ENCODE assay signal across 12 cellular contexts in the genomic region with DNA sequence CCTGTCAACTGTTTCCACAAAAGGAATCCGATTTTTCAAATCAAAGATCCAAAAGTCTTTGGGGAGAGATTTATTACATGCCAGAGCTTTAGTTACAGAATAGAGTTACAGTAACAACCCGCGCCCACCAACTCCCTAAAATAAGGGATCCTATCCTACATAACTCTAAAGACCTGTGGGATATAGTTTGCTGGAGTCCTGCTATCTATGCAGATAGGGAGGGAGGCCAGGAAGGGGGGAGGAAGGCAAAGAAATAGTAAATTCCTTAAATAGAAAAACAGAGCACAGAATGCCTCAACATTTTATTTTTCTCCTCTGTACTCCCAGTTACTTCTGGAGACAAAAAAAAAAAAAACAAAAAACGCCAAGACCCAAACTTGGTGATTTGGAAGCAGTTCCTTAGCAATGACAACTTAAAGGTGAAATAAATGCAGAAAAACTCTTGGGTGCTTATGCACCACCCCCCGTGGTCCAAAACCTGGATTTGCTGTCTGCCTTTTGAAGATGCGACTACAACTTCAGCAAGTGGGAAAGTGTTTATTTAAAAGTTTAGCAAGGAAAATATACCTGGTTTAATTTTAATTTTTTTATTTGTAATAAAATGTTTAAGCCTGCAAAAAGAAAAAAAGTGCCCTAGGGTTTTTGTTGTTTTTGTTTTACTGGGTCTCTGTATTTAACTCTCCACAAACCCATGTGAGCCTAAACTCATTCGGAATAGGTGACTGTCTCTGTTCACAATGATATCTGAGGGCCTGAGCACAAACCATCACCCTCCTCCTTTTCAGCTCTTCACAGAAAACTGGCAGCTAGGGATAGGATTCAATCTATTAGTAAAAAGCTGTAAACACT. TPM values are rescaled to one million over a fixed set of nuclear protein-coding genes. Genes with fewer than 3 reads are reported as not detected.
DNase-seq lines count a peak whose midpoint lies in the region; TF ChIP-seq lines count a peak whose summit lies in the region.
"Had no signal": no experiment of that assay in that cellular context is flagged by ENCODE, and none has a peak within 500 bp of the region (broad histone marks: within the 10 kb centered on the region; RNA-seq: fewer than 3 reads in every experiment).

No MANE protein-coding gene starts in this region.

- DNase-seq in DMS 273 (lab: John Stamatoyannopoulos, UW; ENCODE audit: unreplicated experiment): peak; percentile 38
- DNase-seq in DMS 273 treated with DMSO at 0.1 percent for 48 hours (lab: John Stamatoyannopoulos, UW): no peak
- DNase-seq in NCI-H226: peak; percentile 15
- no peak for DNase-seq in epithelial cell of proximal tubule (ENCODE audit: low read depth)
- DNase-seq in osteocyte (ENCODE audit: extremely low spot score, unreplicated experiment): no peak
- DNase-seq in RPMI8226: no peak
- DNase-seq in activated CD8-positive, alpha-beta memory T cell treated with anti-CD3 and anti-CD28 coated beads, Interleukin-2, amount 50 U/mL, for 48 hours: no peak
- DNase-seq in OCI-LY7 (ENCODE audit: low spot score): no peak
- DNase-seq: activated CD8-positive, alpha-beta memory T cell treated with anti-CD3 and anti-CD28 coated beads for 24 hours; activated naive CD8-positive, alpha-beta T cell treated with anti-CD3 and anti-CD28 coated beads, Interleukin-2, amount 50 U/mL, for 24 hours; Kasumi-1 had no signal

- peaks cover 64% of the 10 kb centered on the region for H3K4me1 Mint-ChIP-seq in osteocyte (ENCODE audit: unreplicated experiment)

- peak overlapping the region; percentile 49 for H3K4me3 ChIP-seq in epithelial cell of proximal tubule (ENCODE audit: low read depth, low read length)
- H3K4me3 ChIP-seq in OCI-LY7 (ENCODE audit: low read depth, low read length, poor library complexity, severe bottlenecking): no peak overlapping the region

- H3K79me2 ChIP-seq in OCI-LY7 (ENCODE audit: insufficient read depth, low read depth, low read length): no peaks in the 10 kb centered on the region

- peaks cover 12% of the 10 kb centered on the region for H3K27me3 Mint-ChIP-seq in osteocyte (ENCODE audit: unreplicated experiment)

- peak overlapping the region; percentile 94 for H3K27ac Mint-ChIP-seq in osteocyte (ENCODE audit: unreplicated experiment)
- H3K27ac Mint-ChIP-seq: activated naive CD8-positive, alpha-beta T cell treated with anti-CD3 and anti-CD28 coated beads, Interleukin-2, amount 50 U/mL, for 24 hours; dendritic cell treated with granulocyte-macrophage colony-stimulating factor and Interleukin-4, amounts not matched to agents 40 ng/mL and 50 ng/mL, for 4 days had no signal

- H3K9me3 ChIP-seq in OCI-LY7 (ENCODE audit: low read length): no peaks in the 10 kb centered on the region

- CTCF ChIA-PET in OCI-LY7 (lab: Charles Lee; ENCODE audit: unreplicated experiment): no interaction called here

- no peaks in the 10 kb centered on the region for H3K9me2 ChIP-seq in OCI-LY7 (ENCODE audit: insufficient read depth, low read length)

- H3K36me3 ChIP-seq in OCI-LY7 (ENCODE audit: insufficient read depth, low read length): no peaks in the 10 kb centered on the region

- H3K4me2 ChIP-seq in OCI-LY7 (ENCODE audit: low read length): no peak overlapping the region

- POLR2A ChIA-PET in OCI-LY7 (lab: Charles Lee): no interaction called here

- H4K20me1 ChIP-seq in OCI-LY7 (ENCODE audit: insufficient read depth, low read length): no peaks in the 10 kb centered on the region; the same call in 1 of the 2 replicates

- H3K4me1 ChIP-seq in OCI-LY7 (ENCODE audit: insufficient read depth, low read length, poor library complexity, severe bottlenecking): no peaks in the 10 kb centered on the region

- H3K27ac ChIP-seq in OCI-LY7 (ENCODE audit: low read depth, low read length, poor library complexity, severe bottlenecking): no peak overlapping the region

- H2AFZ ChIP-seq in OCI-LY7 (ENCODE audit: low read length): no peak overlapping the region

- no TSS peak for BruUV-seq in OCI-LY7 (replicated peaks; lab: Mats Ljungman, UMichigan)

- H3K9me3 Mint-ChIP-seq in osteocyte (ENCODE audit: unreplicated experiment): no peaks in the 10 kb centered on the region
- H3K9me3 Mint-ChIP-seq: activated naive CD8-positive, alpha-beta T cell treated with anti-CD3 and anti-CD28 coated beads, Interleukin-2, amount 50 U/mL, for 24 hours; dendritic cell treated with granulocyte-macrophage colony-stimulating factor and Interleukin-4, amounts not matched to agents 40 ng/mL and 50 ng/mL, for 4 days had no signal

- intact Hi-C loops in OCI-LY7 (cut with micrococcal nuclease; ENCODE audit: unreplicated experiment): no loop called here

- H3K36me3 Mint-ChIP-seq in osteocyte (ENCODE audit: unreplicated experiment): peaks cover 10% of the 10 kb centered on the region

- H3K4me3 Mint-ChIP-seq in osteocyte (ENCODE audit: unreplicated experiment): peak overlapping the region; percentile 73
- H3K4me3 Mint-ChIP-seq: activated naive CD8-positive, alpha-beta T cell treated with anti-CD3 and anti-CD28 coated beads, Interleukin-2, amount 50 U/mL, for 24 hours had no signal

- TF ChIP-seq CTCF in epithelial cell of proximal tubule (conservative IDR thresholded peaks at IDR 0.05; ENCODE audit: low read depth, low read length): no peak
- TF ChIP-seq CTCF in osteocyte (IDR thresholded peaks at IDR 0.05): no peak
- TF ChIP-seq CTCF in OCI-LY7 (conservative IDR thresholded peaks at IDR 0.05; ENCODE audit: low read length): no peak

RNA-seq across cellular contexts. Expression of a gene that starts 10.3 kb away (rescaled TPM):
- total RNA-seq in epithelial cell of proximal tubule (26.8 and 30.0 TPM in 2 replicates), osteocyte (64.1 and 73.4 TPM in 2 replicates), OCI-LY7 (2022) (4.7 and 5.6 TPM in 2 replicates)
- total RNA-seq in OCI-LY7 (2014; rRNA removed; shearing (Covaris generic)): 0.75 and 1.5 TPM in 2 replicates

RNA-seq across cellular contexts. Expression of a gene that starts 60.0 kb away (rescaled TPM):
- total RNA-seq in epithelial cell of proximal tubule (731 and 741 TPM in 2 replicates), osteocyte (548 and 565 TPM in 2 replicates), OCI-LY7 (2022) (736 and 805 TPM in 2 replicates)
- total RNA-seq in OCI-LY7 (2014; rRNA removed; shearing (Covaris generic)): 350 and 372 TPM in 2 replicates

Comparison
In these comparisons a context has a peak if more than half of its experiments do, and no peak if none do; other contexts are left out.
1. DNase-seq: peak in DMS 273 (single experiment) and NCI-H226 (single experiment); none in DMS 273 treated with DMSO at 0.1 percent for 48 hours (single experiment), epithelial cell of proximal tubule (single experiment), osteocyte (single experiment), RPMI8226 (single experiment), activated CD8-positive, alpha-beta memory T cell treated with anti-CD3 and anti-CD28 coated beads, Interleukin-2, amount 50 U/mL, for 48 hours (single experiment) and OCI-LY7 (single experiment).